30 cellular contexts compared by ENCODE assay signal in the genomic region with DNA sequence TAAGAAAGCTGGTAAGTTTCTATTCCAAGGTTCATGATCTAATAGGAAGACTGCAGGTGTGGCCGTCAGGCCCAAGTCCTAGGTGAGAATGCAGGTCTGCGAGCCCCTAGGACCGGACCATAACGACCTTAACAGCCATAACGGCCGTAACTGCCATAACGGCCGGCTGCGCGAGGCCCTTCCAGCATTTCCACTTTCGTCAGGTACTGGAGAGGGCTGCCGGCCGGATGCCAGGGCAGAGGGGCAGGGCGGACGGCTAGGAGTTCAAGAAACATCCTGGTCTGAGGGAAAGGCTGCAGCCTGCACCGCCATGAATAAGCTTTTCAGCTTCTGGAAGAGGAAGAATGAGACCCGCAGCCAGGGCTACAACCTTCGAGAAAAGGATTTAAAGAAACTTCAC. TPM values are rescaled to one million over a fixed set of nuclear protein-coding genes. Genes with fewer than 3 reads are reported as not detected.
"Had no signal": no experiment of that assay in that cellular context is flagged by ENCODE, and none has a peak within 500 bp of the region (broad histone marks: within the 10 kb centered on the region; RNA-seq: fewer than 3 reads in every experiment).

A gene with protein sequence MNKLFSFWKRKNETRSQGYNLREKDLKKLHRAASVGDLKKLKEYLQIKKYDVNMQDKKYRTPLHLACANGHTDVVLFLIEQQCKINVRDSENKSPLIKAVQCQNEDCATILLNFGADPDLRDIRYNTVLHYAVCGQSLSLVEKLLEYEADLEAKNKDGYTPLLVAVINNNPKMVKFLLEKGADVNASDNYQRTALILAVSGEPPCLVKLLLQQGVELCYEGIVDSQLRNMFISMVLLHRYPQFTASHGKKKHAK (plus strand): TSS at position 184 of the 400 bp plus-strand sequence. CDS start 127 bp downstream, at position 311.

- H3K4me1 ChIP-seq: Peyer's patch, SJSA1 had no signal

- H3K27ac ChIP-seq: Peyer's patch, SJSA1, SK-N-MC had no signal

- H3K36me3 ChIP-seq: MG63, Peyer's patch, SJSA1 had no signal

- H3K27me3 ChIP-seq: MG63, Peyer's patch, SJSA1 had no signal

- ATAC-seq: SK-N-SH treated with all-trans-retinoic acid at 6 μM for 48 hours had no signal

- H3K4me3 ChIP-seq: MG63, Peyer's patch, SJSA1, SK-N-MC had no signal

- DNase-seq: Kasumi-1, MG63, NCI-H1048, NCI-H1092 treated with DMSO at 0.1 percent for 48 hours, NCI-H1105 treated with DMSO at 0.1 percent for 48 hours, NCI-H1417, NCI-H1436, NCI-H146, NCI-H1694, NCI-H187, NCI-H1930, NCI-H2029 treated with DMSO at 0.1 percent for 48 hours, NCI-H2081 treated with DMSO at 0.1 percent for 48 hours, NCI-H2107, NCI-H2171, NCI-H226, NCI-H446 treated with DMSO at 0.1 percent for 48 hours, NCI-H510A, NCI-H524, NCI-H526, NCI-H69, NCI-H748 treated with DMSO at 0.1 percent for 48 hours, NCI-H82, Peyer's patch, Right ventricle myocardium superior, RPMI8226, SHP77 treated with DMSO at 0.1 percent for 48 hours had no signal

- H3K9me3 ChIP-seq: MG63, Peyer's patch, SJSA1 had no signal

RNA-seq across cellular contexts. Expression of the gene that starts here (rescaled TPM):
- total RNA-seq: Peyer's patch had no signal
